Comparison of ENCODE assay signal across 12 cellular contexts in genomic region chr5:59133801-59134261, GRCh38.
DNase-seq lines count a peak whose midpoint lies in the region; ATAC-seq and TF ChIP-seq lines count a peak whose summit lies in the region.
"Had no signal": no experiment of that assay in that cellular context is flagged by ENCODE, and none has a peak within 500 bp of the region (broad histone marks: within the 10 kb centered on the region; RNA-seq: fewer than 3 reads in every experiment).

No MANE protein-coding gene starts in this region.

- 100% methylated on average over 1 of the region's 1 CpG for WGBS in smooth muscle cell (ENCODE audit: low lambda C conversion rate)

- H3K9ac ChIP-seq in smooth muscle cell (ENCODE audit: low read depth) = no peak overlapping the region
- H3K9ac ChIP-seq: neural progenitor cell had no signal

- H3K27me3 ChIP-seq in smooth muscle cell (ENCODE audit: low read depth) = no peaks in the 10 kb centered on the region
- H3K27me3 ChIP-seq: BE2C, neural progenitor cell had no signal

- H3K4me3 ChIP-seq in fibroblast of mammary gland (ENCODE audit: control insufficient read depth, low read depth, low read length) = no peak overlapping the region
- H3K4me3 ChIP-seq in smooth muscle cell = no peak overlapping the region
- H3K4me3 ChIP-seq: GM12878, neural progenitor cell had no signal

- H2AFZ ChIP-seq in smooth muscle cell (ENCODE audit: low read depth) = no peak overlapping the region
- H2AFZ ChIP-seq: neural progenitor cell had no signal

- peaks cover 10% of the 10 kb centered on the region for H3K9me3 Mint-ChIP-seq in T-helper 1 cell treated with Interleukin-12 subunit alpha and Interleukin-12 subunit beta and Interleukin-4 antibody, amounts not matched to agents 30 μg/mL and 1 μg/mL, for 36 hours
- H3K9me3 Mint-ChIP-seq: activated T-cell treated with anti-CD3 and anti-CD28 coated beads, Interleukin-2, amount 50 U/mL, for 4 hours; neural progenitor cell had no signal

- peak overlapping the region; percentile 21 for H3K27ac ChIP-seq in smooth muscle cell (ENCODE audit: low read depth)
- H3K27ac ChIP-seq: neural progenitor cell had no signal

- ATAC-seq in HG02981 (IDR thresholded peaks at IDR 0.05; ENCODE audit: unreplicated experiment) (no peak), HG03025 (IDR thresholded peaks at IDR 0.05; ENCODE audit: low FRiP score, unreplicated experiment) (no peak)
- ATAC-seq: activated T-cell treated with anti-CD3 and anti-CD28 coated beads, Interleukin-2, amount 50 U/mL, for 4 hours; GM12878 had no signal

- TF ChIP-seq CTCF in fibroblast of mammary gland (conservative IDR thresholded peaks at IDR 0.05; ENCODE audit: control insufficient read depth, insufficient read depth, low read depth, low read length) (no peak), smooth muscle cell (IDR thresholded peaks at IDR 0.05; ENCODE audit: borderline replicate concordance, insufficient read depth, poor library complexity, severe bottlenecking) (no peak)

- H3K27me3 Mint-ChIP-seq in T-helper 1 cell treated with Interleukin-12 subunit alpha and Interleukin-12 subunit beta and Interleukin-4 antibody, amounts not matched to agents 30 μg/mL and 1 μg/mL, for 36 hours (ENCODE audit: low read depth) = no peaks in the 10 kb centered on the region

- H3K36me3 ChIP-seq in smooth muscle cell (ENCODE audit: low read depth) = no peaks in the 10 kb centered on the region
- H3K36me3 ChIP-seq: BE2C, neural progenitor cell had no signal

- no peaks in the 10 kb centered on the region for H3K79me2 ChIP-seq in smooth muscle cell (ENCODE audit: low read depth)

- H3K4me2 ChIP-seq in smooth muscle cell = no peak overlapping the region
- H3K4me2 ChIP-seq: neural progenitor cell had no signal

- peaks cover 28% of the 10 kb centered on the region for H3K4me1 Mint-ChIP-seq in T-helper 1 cell treated with Interleukin-12 subunit alpha and Interleukin-12 subunit beta and Interleukin-4 antibody, amounts not matched to agents 30 μg/mL and 1 μg/mL, for 36 hours (ENCODE audit: low read depth)

- peaks cover 8% of the 10 kb centered on the region for H3K36me3 Mint-ChIP-seq in T-helper 1 cell treated with Interleukin-12 subunit alpha and Interleukin-12 subunit beta and Interleukin-4 antibody, amounts not matched to agents 30 μg/mL and 1 μg/mL, for 36 hours (ENCODE audit: low read depth)
- H3K36me3 Mint-ChIP-seq: neural progenitor cell had no signal

- peak overlapping the region; percentile 62 for H3K27ac Mint-ChIP-seq in T-helper 1 cell treated with Interleukin-12 subunit alpha and Interleukin-12 subunit beta and Interleukin-4 antibody, amounts not matched to agents 30 μg/mL and 1 μg/mL, for 36 hours
- H3K27ac Mint-ChIP-seq: neural progenitor cell had no signal

- H3K4me3 Mint-ChIP-seq in T-helper 1 cell treated with Interleukin-12 subunit alpha and Interleukin-12 subunit beta and Interleukin-4 antibody, amounts not matched to agents 30 μg/mL and 1 μg/mL, for 36 hours = peak overlapping the region; percentile 2
- H3K4me3 Mint-ChIP-seq: activated T-cell treated with anti-CD3 and anti-CD28 coated beads, Interleukin-2, amount 50 U/mL, for 4 hours; neural progenitor cell had no signal

- H3F3A ChIP-seq in smooth muscle cell (ENCODE audit: low read depth) = no peaks in the 10 kb centered on the region

- H3K9me3 ChIP-seq in smooth muscle cell (replicated peaks; ENCODE audit: low read depth) = no peaks in the 10 kb centered on the region
- H3K9me3 ChIP-seq: BE2C had no signal

- no peaks in the 10 kb centered on the region for H3K4me1 ChIP-seq in smooth muscle cell (ENCODE audit: low read depth)

- DNase-seq in T-helper 1 cell = no peak
- peak; percentile 96 for DNase-seq in fibroblast of mammary gland (ENCODE audit: low read depth)
- DNase-seq in smooth muscle cell (lab: John Stamatoyannopoulos, UW; ENCODE audit: unreplicated experiment) = no peak
- no peak for DNase-seq in DMS79 (lab: John Stamatoyannopoulos, UW)
- DNase-seq: activated T-cell treated with anti-CD3 and anti-CD28 coated beads, Interleukin-2, amount 50 U/mL, for 4 hours had no signal

- no peaks in the 10 kb centered on the region for H4K20me1 ChIP-seq in smooth muscle cell (ENCODE audit: low read depth)

TF ChIP-seq in PFSK-1, 5 proteins besides CTCF, POLR2A, EP300 and RAD21:
- no peak for TF ChIP-seq SIN3A (IDR thresholded peaks at IDR 0.05; ENCODE audit: borderline replicate concordance, insufficient read depth, low read length)
- TF ChIP-seq REST (IDR thresholded peaks at IDR 0.05; ENCODE audit: insufficient read depth in 1 of 2, low read depth in 2 of 2, low read length in 2 of 2) = no peak
- TF ChIP-seq POLR2AphosphoS5 (IDR thresholded peaks at IDR 0.05; ENCODE audit: low read depth, low read length) = peak; percentile 46; the same call in 1 of the 2 replicates
- TF ChIP-seq FOXP2 (optimal IDR thresholded peaks at IDR 0.05; ENCODE audit: borderline replicate concordance, extremely low read depth, extremely low read length, insufficient read depth) = peak; percentile 51
- TF ChIP-seq TAF1 (IDR thresholded peaks at IDR 0.05; ENCODE audit: borderline replicate concordance, insufficient read depth, low read length) = no peak
